ENCODE assay signal across 7 cellular contexts in the genomic region with DNA sequence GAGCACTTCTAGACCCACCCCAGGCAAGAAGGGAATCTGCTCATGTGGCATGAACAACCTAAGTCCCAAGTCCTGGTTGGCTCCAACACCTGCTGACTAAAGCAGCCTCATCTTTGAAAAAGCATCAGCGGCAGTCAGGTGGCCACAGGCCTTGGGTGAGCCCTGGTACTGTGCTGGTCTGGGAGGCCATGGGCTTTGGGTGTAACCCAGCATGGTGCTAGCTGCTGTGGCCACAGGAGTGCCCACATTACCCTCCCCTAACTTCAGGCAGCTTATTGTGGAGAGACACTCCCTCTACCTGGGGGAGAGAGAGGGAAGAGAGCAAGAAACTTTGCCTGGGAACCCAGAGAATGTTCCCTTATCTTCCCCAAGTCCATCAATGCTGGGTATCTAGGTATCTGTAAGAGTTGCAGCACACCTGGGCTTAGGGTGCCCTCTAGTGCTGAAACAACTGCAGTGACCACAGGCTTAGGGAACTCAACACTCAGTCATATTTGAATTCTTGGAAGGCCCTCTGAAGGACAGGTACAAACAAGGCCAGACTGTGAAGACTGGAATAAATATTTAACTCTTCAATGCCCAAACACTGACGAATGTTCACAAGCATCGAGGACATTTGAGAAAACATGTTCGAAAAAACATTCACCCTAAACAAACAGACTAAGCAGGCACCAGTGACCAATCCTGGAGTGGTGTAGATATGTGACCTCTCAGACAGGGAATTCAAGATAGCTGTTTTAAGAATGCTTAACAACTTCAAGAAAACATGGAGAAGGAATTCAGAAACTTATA.
A peak's percentile ranks its signal among the peaks of the same experiment; 100 is the strongest.
DNase-seq lines count a peak whose midpoint lies in the region; ATAC-seq and TF ChIP-seq lines count a peak whose summit lies in the region.

No MANE protein-coding gene starts in this region.

- no peak overlapping the region for H3K4me3 ChIP-seq in GM12864 (ENCODE audit: low read depth, low read length)
- no peak overlapping the region for H3K4me3 ChIP-seq in IMR-90 (ENCODE audit: insufficient read depth, low read depth, low read length)
- H3K4me3 ChIP-seq in adipocyte (ENCODE audit: low read length), result peak overlapping the region; percentile 44
- no peak overlapping the region for H3K4me3 ChIP-seq in mesenchymal stem cell (ENCODE audit: insufficient read depth in 1 of 2, low read depth in 1 of 2, low read length in 2 of 2)
- H3K4me3 ChIP-seq in testis, result no peak overlapping the region

- POLR2A ChIA-PET in IMR-90 (lab: Charles Lee; ENCODE audit: unreplicated experiment), result no interaction called here

- in situ Hi-C loops in IMR-90 (cut with MboI; ENCODE audit: low sequenced_read_pairs), result no loop called here

- no peak overlapping the region for H4K8ac ChIP-seq in IMR-90 (ENCODE audit: low read depth in 2 of 2, low read length in 2 of 2)
- H4K8ac ChIP-seq in mesenchymal stem cell (ENCODE audit: low read length), result no peak overlapping the region

- intact Hi-C loops in IMR-90 (cut with micrococcal nuclease) (no loop called here), posterior cingulate gyrus (cut with DNase I) (no loop called here), testis (cut with DNase I; ENCODE audit: low total_unique reads) (no loop called here)

- ATAC-seq in IMR-90 (ENCODE audit: low read depth), result no peak; the same call in 1 of the 2 replicates
- no peak for ATAC-seq in HG03139 (IDR thresholded peaks at IDR 0.05; ENCODE audit: unreplicated experiment)

- H3K14ac ChIP-seq in IMR-90 (replicated peaks; ENCODE audit: low read depth, low read length) (no peak overlapping the region), mesenchymal stem cell (ENCODE audit: low read length in 2 of 2) (no peak overlapping the region)

- H2BK5ac ChIP-seq in IMR-90 (ENCODE audit: low read depth, low read length, poor library complexity, severe bottlenecking) (no peak overlapping the region), mesenchymal stem cell (ENCODE audit: low read depth, low read length, poor library complexity, severe bottlenecking) (no peak overlapping the region)

- H3K9ac ChIP-seq in IMR-90 (ENCODE audit: low read depth, low read length), result no peak overlapping the region
- no peak overlapping the region for H3K9ac ChIP-seq in adipocyte (ENCODE audit: low read length)
- no peak overlapping the region for H3K9ac ChIP-seq in mesenchymal stem cell (ENCODE audit: low read length)

- CTCF ChIA-PET in IMR-90 (lab: Yijun Ruan, JAX), result no interaction called here

- dilution Hi-C loops in IMR-90 (cut with HindIII; ENCODE audit: low sequenced_read_pairs, unreplicated experiment), result no loop called here

- H4K91ac ChIP-seq in IMR-90 (ENCODE audit: insufficient read depth, low read depth, low read length) (no peak overlapping the region; the same call in 1 of the 2 replicates), mesenchymal stem cell (ENCODE audit: low read length) (no peak overlapping the region)

- H3K36me3 ChIP-seq in IMR-90 (ENCODE audit: control insufficient read depth, insufficient read depth, low read length) (peaks cover 31% of the 10 kb centered on the region), adipocyte (ENCODE audit: control insufficient read depth, insufficient read depth, low read length, severe bottlenecking) (peaks cover 92% of the 10 kb centered on the region), mesenchymal stem cell (ENCODE audit: control insufficient read depth in 1 of 2, insufficient read depth in 2 of 2, low read depth in 1 of 2, low read length in 2 of 2) (peaks cover 21 to 95% of the 10 kb centered on the region in 2 experiments), testis (ENCODE audit: low read depth, missing control alignments) (no peaks in the 10 kb centered on the region)

- H3K56ac ChIP-seq in IMR-90 (ENCODE audit: extremely low read depth, insufficient read depth, low read length), result no peak overlapping the region

- H4K5ac ChIP-seq in IMR-90 (ENCODE audit: low read depth, low read length), result no peak overlapping the region

- no CpG with 5 or more reads among the region's 4 CpGs for WGBS in IMR-90 (ENCODE audit: extremely low coverage in 2 of 2, insufficient read length in 1 of 2), 2 experiments
- 67% methylated on average over 3 of the region's 4 CpGs for WGBS in mesenchymal stem cell
- WGBS in testis, 2 donors, result 90 to 96% methylated on average over 4 of the region's 4 CpGs

- no peak overlapping the region for H2BK15ac ChIP-seq in IMR-90 (ENCODE audit: low read depth, low read length)
- H2BK15ac ChIP-seq in mesenchymal stem cell (ENCODE audit: low read depth, poor library complexity, severe bottlenecking), result no peak overlapping the region

- no peak overlapping the region for H2BK20ac ChIP-seq in IMR-90 (ENCODE audit: low read depth, low read length)

- H3K4ac ChIP-seq in IMR-90 (ENCODE audit: low read depth, low read length), result no peak overlapping the region
- no peak overlapping the region for H3K4ac ChIP-seq in mesenchymal stem cell (ENCODE audit: low read depth in 1 of 2, low read length in 2 of 2)

- H3K4me1 ChIP-seq in IMR-90 (ENCODE audit: control insufficient read depth, insufficient read depth, low read length) (no peaks in the 10 kb centered on the region), adipocyte (ENCODE audit: control insufficient read depth, insufficient read depth, low read length) (peaks cover 11% of the 10 kb centered on the region), mesenchymal stem cell (ENCODE audit: control insufficient read depth, insufficient read depth, low read depth, low read length) (no peaks in the 10 kb centered on the region), testis (no peaks in the 10 kb centered on the region)

- H4K20me1 ChIP-seq in IMR-90 (ENCODE audit: insufficient read depth, low read length), result no peaks in the 10 kb centered on the region

- H3K4me2 ChIP-seq in IMR-90 (ENCODE audit: low read depth, low read length), result no peak overlapping the region
- H3K4me2 ChIP-seq in mesenchymal stem cell (ENCODE audit: low read length, poor library complexity, severe bottlenecking), result no peak overlapping the region

- H2AK5ac ChIP-seq in IMR-90 (ENCODE audit: low read depth, low read length) (no peak overlapping the region), mesenchymal stem cell (ENCODE audit: low read length, severe bottlenecking) (no peak overlapping the region)

- no TSS peak for BruUV-seq in IMR-90 (replicated peaks; lab: Mats Ljungman, UMichigan)

- TF ChIP-seq POLR2A in IMR-90 (IDR thresholded peaks at IDR 0.05; ENCODE audit: low read depth, low read length) (no peak), testis (IDR thresholded peaks at IDR 0.05) (no peak)

- H2AFZ ChIP-seq in IMR-90 (replicated peaks; ENCODE audit: low read length, poor library complexity) (no peak overlapping the region), mesenchymal stem cell (ENCODE audit: low read depth, low read length) (no peak overlapping the region)

- H3K9me3 ChIP-seq in IMR-90 (ENCODE audit: control insufficient read depth, insufficient read depth, low read length) (peaks cover 20% of the 10 kb centered on the region), adipocyte (ENCODE audit: control insufficient read depth, low read length) (peaks cover 16% of the 10 kb centered on the region), mesenchymal stem cell (ENCODE audit: control insufficient read depth, low read length) (peaks cover 49% of the 10 kb centered on the region), testis (no peaks in the 10 kb centered on the region)

- peaks cover 10 to 27% of the 10 kb centered on the region in 2 experiments; a peak in 3 of 4 replicates for H3K79me1 ChIP-seq in IMR-90 (ENCODE audit: low read depth in 1 of 2, low read length in 2 of 2)
- peaks cover 18% of the 10 kb centered on the region for H3K79me1 ChIP-seq in mesenchymal stem cell (replicated peaks; ENCODE audit: low read length, poor library complexity, severe bottlenecking)

- peak; percentile 37 for TF ChIP-seq RAD21 in IMR-90 (IDR thresholded peaks at IDR 0.05; ENCODE audit: low read length)

- TF ChIP-seq CTCF in GM12864 (IDR thresholded peaks at IDR 0.05; ENCODE audit: low read depth, low read length, missing control alignments), result peak; percentile 62
- peak; percentile 27; the same call in 1 of the 2 replicates for TF ChIP-seq CTCF in IMR-90 (conservative IDR thresholded peaks at IDR 0.05; ENCODE audit: low read depth, low read length)
- TF ChIP-seq CTCF in testis (IDR thresholded peaks at IDR 0.05), result no peak

- no peak overlapping the region; the same call in 1 of the 2 replicates for H2BK120ac ChIP-seq in IMR-90 (ENCODE audit: low read depth, low read length)
- H2BK120ac ChIP-seq in mesenchymal stem cell (ENCODE audit: low read depth, low read length), result no peak overlapping the region

- no peak for DNase-seq in GM12864 (ENCODE audit: low read depth)
- peak; percentile 21 for DNase-seq in IMR-90
- DNase-seq in adipocyte (ENCODE audit: low read depth), result peak; percentile 11
- DNase-seq in mesenchymal stem cell, result peak; percentile 22
- DNase-seq in posterior cingulate gyrus, result no peak
- no peak for DNase-seq in testis

- H3K9me1 ChIP-seq in IMR-90 (ENCODE audit: insufficient read depth, low read length), result no peaks in the 10 kb centered on the region

- H3K27ac ChIP-seq in IMR-90 (ENCODE audit: insufficient read depth, low read length) (no peak overlapping the region), mesenchymal stem cell (ENCODE audit: low read length, poor library complexity, severe bottlenecking) (no peak overlapping the region), testis (no peak overlapping the region)

- H3K27me3 ChIP-seq in IMR-90 (ENCODE audit: control insufficient read depth, insufficient read depth, low read length), result no peaks in the 10 kb centered on the region
- no peaks in the 10 kb centered on the region for H3K27me3 ChIP-seq in adipocyte (replicated peaks; ENCODE audit: control insufficient read depth, insufficient read depth, low read length)
- H3K27me3 ChIP-seq in mesenchymal stem cell (ENCODE audit: control insufficient read depth in 1 of 2, insufficient read depth in 1 of 2, low read length in 2 of 2), result no peaks in the 10 kb centered on the region
- no peaks in the 10 kb centered on the region for H3K27me3 ChIP-seq in testis

- no peak overlapping the region for H3K23ac ChIP-seq in IMR-90 (ENCODE audit: low read depth, low read length)
- no peak overlapping the region for H3K23ac ChIP-seq in mesenchymal stem cell (ENCODE audit: low read length in 2 of 2)

- no peak overlapping the region for H2BK12ac ChIP-seq in mesenchymal stem cell (ENCODE audit: low read length in 2 of 2)

- no peak overlapping the region for H3K18ac ChIP-seq in IMR-90 (ENCODE audit: low read depth, low read length)
- H3K18ac ChIP-seq in mesenchymal stem cell (ENCODE audit: low read depth in 1 of 2, low read length in 2 of 2), result no peak overlapping the region

- no peak overlapping the region for H2AK9ac ChIP-seq in IMR-90 (replicated peaks; ENCODE audit: low read depth, low read length, poor library complexity)

TF ChIP-seq in IMR-90, 13 proteins besides CTCF, POLR2A, EP300 and RAD21 (continues in another document):
- TF ChIP-seq, protein P1, sequence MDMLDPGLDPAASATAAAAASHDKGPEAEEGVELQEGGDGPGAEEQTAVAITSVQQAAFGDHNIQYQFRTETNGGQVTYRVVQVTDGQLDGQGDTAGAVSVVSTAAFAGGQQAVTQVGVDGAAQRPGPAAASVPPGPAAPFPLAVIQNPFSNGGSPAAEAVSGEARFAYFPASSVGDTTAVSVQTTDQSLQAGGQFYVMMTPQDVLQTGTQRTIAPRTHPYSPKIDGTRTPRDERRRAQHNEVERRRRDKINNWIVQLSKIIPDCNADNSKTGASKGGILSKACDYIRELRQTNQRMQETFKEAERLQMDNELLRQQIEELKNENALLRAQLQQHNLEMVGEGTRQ (IDR thresholded peaks at IDR 0.05; ENCODE audit: low read depth, low read length), result no peak

Comparison
In these comparisons a context has a peak if more than half of its experiments do, and no peak if none do; other contexts are left out.
1. DNase-seq: peak in IMR-90 (single experiment), adipocyte (single experiment) and mesenchymal stem cell (single experiment); none in GM12864 (single experiment), posterior cingulate gyrus (0 of 10) and testis (single experiment).
2. CTCF ChIP-seq: peak in GM12864 (single experiment) and IMR-90 (single experiment); none in testis (0 of 3).